Comparison of ENCODE assay signal across 26 cellular contexts in genomic region chr15:68003297-68003696, GRCh38. TPM values are rescaled to one million over a fixed set of nuclear protein-coding genes. Genes with fewer than 3 reads are reported as not detected.
DNase-seq lines count a peak whose midpoint lies in the region; ATAC-seq, FAIRE-seq and TF ChIP-seq lines count a peak whose summit lies in the region.
"Had no signal": no experiment of that assay in that cellular context is flagged by ENCODE, and none has a peak within 500 bp of the region (broad histone marks: within the 10 kb centered on the region; RNA-seq: fewer than 3 reads in every experiment).

No MANE protein-coding gene starts in this region.

- H3K27ac ChIP-seq in HepG2 (ENCODE audit: extremely low read length, insufficient read depth, low read length) (no peak overlapping the region), right lobe of liver (no peak overlapping the region), adrenal gland (no peak overlapping the region), trophoblast cell (ENCODE audit: low read depth, low read length) (no peak overlapping the region)
- H3K27ac ChIP-seq: BLaER1 had no signal

- H3K4ac ChIP-seq in trophoblast cell (ENCODE audit: low read depth, low read length) = no peak overlapping the region

- no TSS peak for BruUV-seq in HepG2 (replicated peaks; lab: Mats Ljungman, UMichigan)

- no peak for TF ChIP-seq CTCF in HepG2 (CRISPR knock-in tag; IDR thresholded peaks at IDR 0.05)
- no peak for TF ChIP-seq CTCF in right lobe of liver (IDR thresholded peaks at IDR 0.05)
- TF ChIP-seq CTCF in adrenal gland (IDR thresholded peaks at IDR 0.05) = no peak

- DNase-seq in HepG2 (ENCODE audit: low spot score) = peak; percentile 60
- no peak for DNase-seq in right lobe of liver
- peak; percentile 31 to 71 (median 53) for DNase-seq in adrenal gland
- peak; percentile 92 to 96 for DNase-seq in trophoblast cell
- DNase-seq in NCI-H2081 treated with DMSO at 0.1 percent for 48 hours (lab: John Stamatoyannopoulos, UW) = no peak
- no peak for DNase-seq in NCI-H226
- DNase-seq: 8988T; ACHN; BE2C; C1 segment of cervical spinal cord; CD4-positive, alpha-beta memory T cell; CD4-positive, CD25-positive, alpha-beta regulatory T cell; CD8-positive, alpha-beta memory T cell; COR-L47; DMS 273 treated with DMSO at 0.1 percent for 48 hours; DMS153; DMS53; DMS79; DND-41; EL; GDM1 had no signal

- H4K12ac ChIP-seq in trophoblast cell (ENCODE audit: low read depth, low read length) = no peak overlapping the region

- H3K27me3 ChIP-seq in HepG2 (ENCODE audit: control insufficient read depth in 1 of 2, insufficient read depth in 2 of 2, low read length in 2 of 2) = no peaks in the 10 kb centered on the region
- no peaks in the 10 kb centered on the region for H3K27me3 ChIP-seq in right lobe of liver
- no peaks in the 10 kb centered on the region for H3K27me3 ChIP-seq in adrenal gland
- H3K27me3 ChIP-seq in trophoblast cell (ENCODE audit: insufficient read depth, low read length) = no peaks in the 10 kb centered on the region
- H3K27me3 ChIP-seq: BE2C, BLaER1 had no signal

- 34% methylated on average over 6 of the region's 6 CpGs for WGBS in HepG2 (ENCODE audit: low lambda C conversion rate)
- 67% methylated on average over 4 of the region's 6 CpGs for WGBS in right lobe of liver (ENCODE audit: insufficient coverage, low coverage, low lambda C conversion rate, missing lambda C conversion rate)
- 61 to 69% (median 67%) methylated on average over 6 of the region's 6 CpGs for WGBS in adrenal gland, 4 donors
- WGBS in trophoblast cell (ENCODE audit: extremely low coverage, insufficient coverage, insufficient read length) = no CpG with 5 or more reads among the region's 6 CpGs

- peak; percentile 94 for FAIRE-seq in HepG2 (lab: Jason Lieb, UNC)
- FAIRE-seq: A204.1, GM12878, GM12892, GM18507 had no signal

- H3K18ac ChIP-seq in trophoblast cell (ENCODE audit: low read length) = no peak overlapping the region

- H2BK12ac ChIP-seq in trophoblast cell (ENCODE audit: low read length) = no peak overlapping the region

- no peak overlapping the region for H3K4me3 ChIP-seq in HepG2 (replicated peaks in 1 of 3; ENCODE audit: insufficient read depth in 1 of 3, low read depth in 2 of 3, low read length in 3 of 3)
- no peak overlapping the region for H3K4me3 ChIP-seq in right lobe of liver
- no peak overlapping the region for H3K4me3 ChIP-seq in adrenal gland
- H3K4me3 ChIP-seq in trophoblast cell (ENCODE audit: low read depth, low read length) = no peak overlapping the region
- H3K4me3 ChIP-seq: BLaER1, GM12878 had no signal

- ATAC-seq in HepG2 (peak; percentile 75), right lobe of liver (no peak)
- ATAC-seq: GM12878 had no signal

- no peaks in the 10 kb centered on the region for H3K9me3 ChIP-seq in HepG2 (ENCODE audit: low read length)
- H3K9me3 ChIP-seq in right lobe of liver = no peaks in the 10 kb centered on the region
- H3K9me3 ChIP-seq in adrenal gland (replicated peaks in 1 of 3) = no peaks in the 10 kb centered on the region
- peaks cover 5% of the 10 kb centered on the region for H3K9me3 ChIP-seq in trophoblast cell (ENCODE audit: insufficient read depth, low read depth, low read length)
- H3K9me3 ChIP-seq: BE2C had no signal

- H3K4me2 ChIP-seq in HepG2 (ENCODE audit: low read depth, low read length) (peak overlapping the region; percentile 29; the same call in 1 of the 2 replicates), trophoblast cell (ENCODE audit: low read length) (no peak overlapping the region)
- H3K4me2 ChIP-seq: BLaER1 had no signal

- H4K20me1 ChIP-seq in HepG2 (ENCODE audit: insufficient read depth, low read length) = no peaks in the 10 kb centered on the region
- H4K20me1 ChIP-seq: BLaER1 had no signal

- no peak overlapping the region for H2AK5ac ChIP-seq in trophoblast cell (ENCODE audit: low read length)

- no peak overlapping the region for H4K91ac ChIP-seq in trophoblast cell (ENCODE audit: low read depth, low read length)

- H3K23ac ChIP-seq in trophoblast cell (ENCODE audit: low read length) = no peak overlapping the region

- H3K9ac ChIP-seq in HepG2 (ENCODE audit: insufficient read depth, low read depth, low read length) (no peak overlapping the region), trophoblast cell (ENCODE audit: low read length) (no peak overlapping the region)
- H3K9ac ChIP-seq: BLaER1 had no signal

- H3K79me1 ChIP-seq in trophoblast cell (ENCODE audit: low read length) = no peaks in the 10 kb centered on the region

- no peaks in the 10 kb centered on the region for H3K36me3 ChIP-seq in HepG2 (replicated peaks in 1 of 2; ENCODE audit: control insufficient read depth in 1 of 2, insufficient read depth in 2 of 2, low read length in 2 of 2)
- no peaks in the 10 kb centered on the region for H3K36me3 ChIP-seq in right lobe of liver
- H3K36me3 ChIP-seq in adrenal gland (replicated peaks in 1 of 2) = no peaks in the 10 kb centered on the region
- no peaks in the 10 kb centered on the region for H3K36me3 ChIP-seq in trophoblast cell (ENCODE audit: control insufficient read depth in 1 of 2, insufficient read depth in 2 of 2, low read length in 2 of 2)
- H3K36me3 ChIP-seq: BE2C, BLaER1 had no signal

- peak in 1 of 2 experiments; percentile 46; a peak in 1 of 4 replicates for TF ChIP-seq EP300 in HepG2 (IDR thresholded peaks at IDR 0.05; ENCODE audit: low read depth in 2 of 2, low read length in 2 of 2)
- no peak for TF ChIP-seq EP300 in HepG2 (CRISPR knock-in tag; IDR thresholded peaks at IDR 0.05; ENCODE audit: borderline replicate concordance)

- H2AFZ ChIP-seq in HepG2 (ENCODE audit: low read length) (no peak overlapping the region), trophoblast cell (ENCODE audit: insufficient read depth, low read length, poor library complexity) (no peak overlapping the region)

- H2BK120ac ChIP-seq in trophoblast cell (ENCODE audit: insufficient read depth, low read length, poor library complexity) = no peak overlapping the region

- CTCF ChIA-PET in HepG2 (lab: Yijun Ruan, JAX; ENCODE audit: low intra/inter-chr PET ratio, low total read pairs) = no interaction called here

- in situ Hi-C loops in HepG2 (cut with HindIII; ENCODE audit: extremely low pct_ligation_motif_present, low pct_unique_long_range_greater_than_20kb) = no loop called here

- H3K14ac ChIP-seq in trophoblast cell (ENCODE audit: low read length) = no peak overlapping the region

- H4K8ac ChIP-seq in trophoblast cell (ENCODE audit: low read depth, low read length) = no peak overlapping the region

- POLR2A ChIA-PET in HepG2 (lab: Yijun Ruan, JAX) = interaction anchor here (0.5 to 1.4 kb wide), 2 partner anchors 57 to 193 kb away, joined by 3 read pairs; no protein-coding TSS in a partner anchor

- H3K79me2 ChIP-seq in HepG2 (ENCODE audit: insufficient read depth, low read length) (no peaks in the 10 kb centered on the region), trophoblast cell (ENCODE audit: control insufficient read depth, insufficient read depth, low read length, poor library complexity) (no peaks in the 10 kb centered on the region)

- TF ChIP-seq POLR2A in HepG2 (IDR thresholded peaks at IDR 0.05; ENCODE audit: insufficient read depth in 1 of 2, low read depth in 2 of 2, low read length in 2 of 2) (no peak), right lobe of liver (IDR thresholded peaks at IDR 0.05) (no peak), adrenal gland (IDR thresholded peaks at IDR 0.05) (no peak)

- no peak overlapping the region for H2BK5ac ChIP-seq in trophoblast cell (ENCODE audit: low read depth, low read length, poor library complexity)

- intact Hi-C loops in HepG2 (cut with micrococcal nuclease; ENCODE audit: unreplicated experiment) = no loop called here
- intact Hi-C loops in right lobe of liver (cut with DNase I) = no loop called here
- intact Hi-C loops in adrenal gland (cut with DNase I) = no loop called here

- TF ChIP-seq RAD21 in HepG2 (CRISPR knock-in tag; IDR thresholded peaks at IDR 0.05) = no peak

- peaks cover 37% of the 10 kb centered on the region for H3K4me1 ChIP-seq in HepG2 (ENCODE audit: insufficient read depth, low read length)
- no peaks in the 10 kb centered on the region for H3K4me1 ChIP-seq in right lobe of liver
- peaks cover 7 to 12% of the 10 kb centered on the region in 2 donors for H3K4me1 ChIP-seq in adrenal gland (replicated peaks in 1 of 2)
- H3K4me1 ChIP-seq in trophoblast cell (ENCODE audit: control insufficient read depth in 1 of 2, insufficient read depth in 2 of 2, low read length in 2 of 2) = no peaks in the 10 kb centered on the region
- H3K4me1 ChIP-seq: BE2C, BLaER1 had no signal

TF ChIP-seq in HepG2, 621 proteins besides CTCF, POLR2A, EP300 and RAD21 (continues in another document):
- TF ChIP-seq CEBPG (CRISPR knock-in tag; IDR thresholded peaks at IDR 0.05) = peak; percentile 56; the same call in 1 of the 2 replicates
- TF ChIP-seq LCORL (IDR thresholded peaks at IDR 0.05) = no peak
- peak; percentile 84 for TF ChIP-seq LCORL (CRISPR knock-in tag; IDR thresholded peaks at IDR 0.05)
- TF ChIP-seq RCOR2 (CRISPR knock-in tag; IDR thresholded peaks at IDR 0.05) = peak; percentile 45; the same call in 1 of the 2 replicates

RNA-seq across cellular contexts. Expression of gene PIAS1, which starts 50.8 kb away (rescaled TPM):
- total RNA-seq in HepG2 (2016; rRNA removed; fragmentation: Illumina TruSeq; extraction: Trizol) = 20.7 and 23.2 TPM in 2 replicates
- 13.3 and 13.7 TPM in 2 replicates for total RNA-seq in HepG2 (2016; cell fraction: cytosol; rRNA removed; fragmentation: Illumina TruSeq; extraction: Trizol; ENCODE audit: low read depth)
- total RNA-seq in HepG2 (2016; cell fraction: insoluble cytoplasmic fraction; rRNA removed; fragmentation: Illumina TruSeq; extraction: Trizol) = 19.2 and 20.9 TPM in 2 replicates
- total RNA-seq in HepG2 (2016; cell fraction: membrane; rRNA removed; fragmentation: Illumina TruSeq; extraction: Trizol) = 15.7 and 17.4 TPM in 2 replicates
- total RNA-seq in HepG2 (2016; cell fraction: nucleus; rRNA removed; fragmentation: Illumina TruSeq; extraction: Trizol) = 40.8 and 44.2 TPM in 2 replicates
- 27.8 and 33.7 TPM in 2 replicates for polyA plus RNA-seq in HepG2 (2011; rRNA removed)
- polyA plus RNA-seq in HepG2 (2011; cell fraction: cytosol; rRNA removed) = 20.2 and 22.2 TPM in 2 replicates
- 52.0 and 60.6 TPM in 2 replicates for polyA plus RNA-seq in HepG2 (2011; cell fraction: nucleus; rRNA removed)
- 21.4 and 23.7 TPM in 2 replicates for polyA plus RNA-seq in HepG2 (2012)
- polyA plus RNA-seq in HepG2 (2016; cell fraction: cytosol; fragmentation: Illumina TruSeq; extraction: Trizol; ENCODE audit: low read depth) = 1.9 and 2.4 TPM in 2 replicates
- 26.7 and 30.0 TPM in 2 replicates for polyA plus RNA-seq in HepG2 (2016; cell fraction: insoluble cytoplasmic fraction; fragmentation: Illumina TruSeq; extraction: Trizol; ENCODE audit: low read depth)
- polyA plus RNA-seq in HepG2 (2016; cell fraction: membrane; fragmentation: Illumina TruSeq; extraction: Trizol; ENCODE audit: low read depth) = 4.2 and 4.8 TPM in 2 replicates
- polyA plus RNA-seq in HepG2 (2016; cell fraction: nucleus; fragmentation: Illumina TruSeq; extraction: Trizol; ENCODE audit: insufficient read depth, low read depth) = 25.3 and 26.6 TPM in 2 replicates
- polyA minus RNA-seq in HepG2 (2011; rRNA and poly(A)+ RNA removed; ENCODE audit: low replicate concordance) = 79.4 and 97.0 TPM in 2 replicates
- 25.3 and 29.3 TPM in 2 replicates for polyA minus RNA-seq in HepG2 (2011; cell fraction: cytosol; rRNA and poly(A)+ RNA removed)
- 120 and 122 TPM in 2 replicates for polyA minus RNA-seq in HepG2 (2011; cell fraction: nucleus; rRNA and poly(A)+ RNA removed)
- total RNA-seq in right lobe of liver = 10 to 100 TPM in 5 of 6 experiments, 1 to 10 TPM in 1; 8.1 to 17.3 (median 13.1) TPM
- total RNA-seq in adrenal gland = 10 to 100 TPM; 23.3 to 60.0 (median 38.8) TPM
- 10 to 100 TPM; 12.7 to 39.2 (median 32.9) TPM for polyA plus RNA-seq in adrenal gland
- 50.5 and 52.4 TPM in 2 replicates for polyA plus RNA-seq in trophoblast cell (2013)

Comparison
In these comparisons a context has a peak if more than half of its experiments do, and no peak if none do; other contexts are left out.
1. DNase-seq: peak in HepG2 (single experiment), adrenal gland (7 of 7) and trophoblast cell (2 of 2); none in right lobe of liver (0 of 3), NCI-H2081 treated with DMSO at 0.1 percent for 48 hours (single experiment) and NCI-H226 (single experiment).